16 cellular contexts compared by ENCODE assay signal in genomic region chr2:45000341-45000901, GRCh38. TPM values are rescaled to one million over a fixed set of nuclear protein-coding genes. Genes with fewer than 3 reads are reported as not detected.
A peak's percentile ranks its signal among the peaks of the same experiment; 100 is the strongest.
DNase-seq lines count a peak whose midpoint lies in the region; ATAC-seq and TF ChIP-seq lines count a peak whose summit lies in the region.
"Had no signal": no experiment of that assay in that cellular context is flagged by ENCODE, and none has a peak within 500 bp of the region (broad histone marks: within the 10 kb centered on the region; RNA-seq: fewer than 3 reads in every experiment).

No MANE protein-coding gene starts in this region.

- peaks cover 12% of the 10 kb centered on the region for H3K36me3 Mint-ChIP-seq in chondrocyte (ENCODE audit: low read depth)

- peaks cover 3% of the 10 kb centered on the region for H3K9me3 Mint-ChIP-seq in chondrocyte (ENCODE audit: low read depth)
- H3K9me3 Mint-ChIP-seq: central memory CD8-positive, alpha-beta T cell had no signal

- TF ChIP-seq CTCF in chondrocyte (IDR thresholded peaks at IDR 0.05) = no peak

- H3K9ac ChIP-seq in iPS-18a (ENCODE audit: low read length) = no peak overlapping the region

- peaks cover 95% of the 10 kb centered on the region for H3K27me3 ChIP-seq in iPS-18a (ENCODE audit: control insufficient read depth, insufficient read depth, low read length)

- H3K4me3 ChIP-seq in iPS-18a (ENCODE audit: low read length) = peak overlapping the region; percentile 53

- peaks cover 17% of the 10 kb centered on the region for H3K4me1 Mint-ChIP-seq in chondrocyte (ENCODE audit: low read depth)

- no peak overlapping the region for H3K27ac ChIP-seq in iPS-18a (ENCODE audit: low read length)
- H3K27ac ChIP-seq: psoas muscle had no signal

- DNase-seq in HuH-7 (ENCODE audit: low spot score) (peak; percentile 57), chondrocyte (ENCODE audit: low spot score) (no peak), retina (peak; percentile 70), NCI-H2227 treated with DMSO at 0.1 percent for 48 hours (lab: John Stamatoyannopoulos, UW) (no peak), kidney glomerular epithelial cell (lab: John Stamatoyannopoulos, UW) (no peak)
- DNase-seq: activated CD4-positive, alpha-beta T cell treated with anti-CD3 and anti-CD28 coated beads for 48 hours; activated effector memory CD4-positive, alpha-beta T cell treated with anti-CD3 and anti-CD28 coated beads, Interleukin-2, amount 50 U/mL, for 16 hours; GDM1; NCI-H2107; substantia nigra; SW 1271 had no signal

- H3K27ac Mint-ChIP-seq in chondrocyte (ENCODE audit: unreplicated experiment) = no peak overlapping the region

- peak overlapping the region; percentile 65 for H3K4me3 Mint-ChIP-seq in chondrocyte (ENCODE audit: unreplicated experiment)
- H3K4me3 Mint-ChIP-seq: central memory CD8-positive, alpha-beta T cell had no signal

- no peaks in the 10 kb centered on the region for H3K36me3 ChIP-seq in iPS-18a (ENCODE audit: control insufficient read depth, low read depth, low read length)

- ATAC-seq in GM19452 (IDR thresholded peaks at IDR 0.05; ENCODE audit: unreplicated experiment) = no peak
- no peak for ATAC-seq in HG03025 (IDR thresholded peaks at IDR 0.05; ENCODE audit: low FRiP score, unreplicated experiment)

- no peaks in the 10 kb centered on the region for H3K9me3 ChIP-seq in iPS-18a (ENCODE audit: control insufficient read depth, low read depth, low read length)
- H3K9me3 ChIP-seq: psoas muscle had no signal

- H3K4me1 ChIP-seq in iPS-18a (ENCODE audit: control insufficient read depth, low read depth, low read length) = peaks cover 17% of the 10 kb centered on the region
- H3K4me1 ChIP-seq: psoas muscle had no signal

- peaks cover 3% of the 10 kb centered on the region for H3K27me3 Mint-ChIP-seq in chondrocyte (ENCODE audit: low read depth)

RNA-seq across cellular contexts. Expression of gene SIX2, which starts 8.8 kb away (rescaled TPM):
- total RNA-seq in chondrocyte = 35.0 to 93.2 TPM (median 35.1 TPM) in 3 replicates

RNA-seq across cellular contexts. Expression of gene SIX3, which starts 58.9 kb away (rescaled TPM):
- not detected in 3 replicates for total RNA-seq in chondrocyte

Comparison
In these comparisons a context has a peak if more than half of its experiments do, and no peak if none do; other contexts are left out.
1. DNase-seq: peak in HuH-7 (single experiment) and retina (single experiment); none in chondrocyte (single experiment), NCI-H2227 treated with DMSO at 0.1 percent for 48 hours (single experiment) and kidney glomerular epithelial cell (single experiment).